In genomic region chr15:43589779-43590466, GRCh38 we compare ENCODE assay signal across 8 cellular contexts. TPM values are rescaled to one million over a fixed set of nuclear protein-coding genes. Genes with fewer than 3 reads are reported as not detected.
DNase-seq lines count a peak whose midpoint lies in the region; ATAC-seq, FAIRE-seq and TF ChIP-seq lines count a peak whose summit lies in the region.
"Not testable (repeated sequence)": the region's sequence is repeated elsewhere in the genome, so short reads cannot be mapped to it uniquely, and the experiment has no call there.

Gene PPIP5K1, minus strand, starts transcription at chr15:43590208. Its CDS starts 5,704 bp downstream, at chr15:43584504.

- not testable (repeated sequence) for DNase-seq in GM18507 (ENCODE audit: extremely low spot score, insufficient read length, low read depth); NCI-H460 (ENCODE audit: extremely low read depth, low read depth); activated naive CD4-positive, alpha-beta T cell treated with anti-CD3 and anti-CD28 coated beads for 36 hours; foreskin keratinocyte; naive thymus-derived CD8-positive, alpha-beta T cell; type B pancreatic cell (ENCODE audit: extremely low spot score, unreplicated experiment)

- not testable (repeated sequence) for H3K27ac ChIP-seq in foreskin keratinocyte

- POLR2A ChIA-PET in naive thymus-derived CD8-positive, alpha-beta T cell (lab: Charles Lee) = not testable (repeated sequence)

- FAIRE-seq in GM18507 (lab: Jason Lieb, UNC) = peak; percentile 98

- CTCF ChIA-PET in activated naive CD4-positive, alpha-beta T cell treated with anti-CD3 and anti-CD28 coated beads for 36 hours (lab: Charles Lee) = not testable (repeated sequence)

- H3K36me3 Mint-ChIP-seq in activated naive CD4-positive, alpha-beta T cell treated with anti-CD3 and anti-CD28 coated beads for 36 hours (ENCODE audit: low read depth); naive thymus-derived CD8-positive, alpha-beta T cell; type B pancreatic cell: not testable (repeated sequence)

- H3K9me3 Mint-ChIP-seq in activated naive CD4-positive, alpha-beta T cell treated with anti-CD3 and anti-CD28 coated beads for 36 hours; naive thymus-derived CD8-positive, alpha-beta T cell; type B pancreatic cell: not testable (repeated sequence)

- not testable (repeated sequence) for H3K27me3 ChIP-seq in foreskin keratinocyte

- H3K27ac Mint-ChIP-seq in activated naive CD4-positive, alpha-beta T cell treated with anti-CD3 and anti-CD28 coated beads for 36 hours; naive thymus-derived CD8-positive, alpha-beta T cell; type B pancreatic cell: not testable (repeated sequence)

- intact Hi-C loops in activated naive CD4-positive, alpha-beta T cell treated with anti-CD3 and anti-CD28 coated beads for 36 hours (cut with micrococcal nuclease) = not testable (repeated sequence)

- not testable (repeated sequence) for H3K4me3 Mint-ChIP-seq in activated naive CD4-positive, alpha-beta T cell treated with anti-CD3 and anti-CD28 coated beads for 36 hours; naive thymus-derived CD8-positive, alpha-beta T cell; type B pancreatic cell

- not testable (repeated sequence) for H3K4me1 ChIP-seq in foreskin keratinocyte

- not testable (repeated sequence) for H3K27me3 Mint-ChIP-seq in activated naive CD4-positive, alpha-beta T cell treated with anti-CD3 and anti-CD28 coated beads for 36 hours (ENCODE audit: low read depth); naive thymus-derived CD8-positive, alpha-beta T cell; type B pancreatic cell

- ATAC-seq in GM21515 (IDR thresholded peaks at IDR 0.05; ENCODE audit: unreplicated experiment) = peak; percentile 84
- peak; percentile 93 for ATAC-seq in HG03039 (IDR thresholded peaks at IDR 0.05; ENCODE audit: unreplicated experiment)
- peak; percentile 86 for ATAC-seq in foreskin keratinocyte
- ATAC-seq in naive thymus-derived CD8-positive, alpha-beta T cell = peak; percentile 99

- not testable (repeated sequence) for TF ChIP-seq CTCF in foreskin keratinocyte (conservative IDR thresholded peaks at IDR 0.05); type B pancreatic cell (conservative IDR thresholded peaks at IDR 0.05)

- H3K4me1 Mint-ChIP-seq in activated naive CD4-positive, alpha-beta T cell treated with anti-CD3 and anti-CD28 coated beads for 36 hours (ENCODE audit: low read depth); naive thymus-derived CD8-positive, alpha-beta T cell; type B pancreatic cell (ENCODE audit: unreplicated experiment): not testable (repeated sequence)

RNA-seq across cellular contexts. Expression of gene PPIP5K1, which starts in this region (rescaled TPM):
- total RNA-seq in NCI-H460 (2014; rRNA removed; shearing (Covaris generic)) = 10.7 and 12.7 TPM in 2 replicates
- 39.1 and 45.4 TPM in 2 replicates for polyA plus RNA-seq in NCI-H460 (2014; cell fraction: nucleus; rRNA removed)
- 10 to 100 TPM; 27.8 to 33.4 TPM for total RNA-seq in activated naive CD4-positive, alpha-beta T cell treated with anti-CD3 and anti-CD28 coated beads for 36 hours
- total RNA-seq in foreskin keratinocyte = 33.6 and 37.1 TPM in 2 replicates
- 6.4 and 7.5 TPM in 2 replicates for polyA plus RNA-seq in foreskin keratinocyte
- 10 to 100 TPM; 46.9 to 49.8 TPM for total RNA-seq in naive thymus-derived CD8-positive, alpha-beta T cell
- 1 to 10 TPM; 3.3 to 7.0 (median 6.5) TPM for polyA plus RNA-seq in naive thymus-derived CD8-positive, alpha-beta T cell
- total RNA-seq in type B pancreatic cell (ENCODE audit: low replicate concordance) = 58.2 and 87.0 TPM in 2 replicates
